Comparison of ENCODE assay signal across 15 cellular contexts in genomic region chr2:105518897-105519296, GRCh38.
A peak's percentile ranks its signal among the peaks of the same experiment; 100 is the strongest.
DNase-seq lines count a peak whose midpoint lies in the region; ATAC-seq and TF ChIP-seq lines count a peak whose summit lies in the region.
"Had no signal": no experiment of that assay in that cellular context is flagged by ENCODE, and none has a peak within 500 bp of the region (broad histone marks: within the 10 kb centered on the region; RNA-seq: fewer than 3 reads in every experiment).

No MANE protein-coding gene starts in this region.

- H3K4me1 ChIP-seq in heart right ventricle (peaks cover 3 to 66% (median 41%) of the 10 kb centered on the region in 9 donors), esophagus squamous epithelium (peaks cover 7 to 40% (median 12%) of the 10 kb centered on the region in 3 donors)

- in situ Hi-C loops in SK-MEL-5 (cut with HindIII; ENCODE audit: low pct_unique_long_range_greater_than_20kb, low sequenced_read_pairs), result no loop called here

- H3K4me1 Mint-ChIP-seq in activated T-helper 17 cell treated with anti-CD3 and anti-CD28 coated beads, Interleukin-2, amount 50 U/mL, for 72 hours, result no peaks in the 10 kb centered on the region

- intact Hi-C loops in heart right ventricle (cut with DNase I), result loop anchor here in 6 of 10 donors (2.0 to 5.0 kb wide), 4 partner anchors 82 to 147 kb away; no protein-coding TSS in a partner anchor
- intact Hi-C loops in cardiac septum (cut with DNase I), result loop anchor here (2.0 kb wide), 1 partner anchor 150 kb away; no protein-coding TSS in a partner anchor
- intact Hi-C loops in left ventricle myocardium superior (cut with micrococcal nuclease), result no loop called here
- intact Hi-C loops in esophagus squamous epithelium (cut with DNase I), result loop anchor here (5.0 kb wide), 1 partner anchor 152 kb away; no protein-coding TSS in a partner anchor

- H3K9me3 ChIP-seq in heart right ventricle (no peaks in the 10 kb centered on the region), esophagus squamous epithelium (no peaks in the 10 kb centered on the region)

- DNase-seq in heart right ventricle (no peak), cardiac septum (ENCODE audit: low spot score) (no peak), SK-MEL-5 (ENCODE audit: low read depth, low spot score) (peak; percentile 13), left ventricle myocardium superior (no peak), NCI-H1092 treated with DMSO at 0.1 percent for 48 hours (lab: John Stamatoyannopoulos, UW) (no peak), esophagus squamous epithelium (lab: John Stamatoyannopoulos, UW) (no peak), NCI-H2227 (lab: John Stamatoyannopoulos, UW; ENCODE audit: unreplicated experiment) (no peak)
- DNase-seq: activated T-cell treated with anti-CD3 and anti-CD28 coated beads for 4 hours; AML-193; central memory CD4-positive, alpha-beta T cell; mammary epithelial cell; NCI-H2227 treated with DMSO at 0.1 percent for 48 hours; T-helper 17 cell had no signal

- TF ChIP-seq CTCF in heart right ventricle (IDR thresholded peaks at IDR 0.05), result peak in 4 of 9 donors; percentile 6 to 23 (median 15)
- no peak for TF ChIP-seq CTCF in esophagus squamous epithelium (IDR thresholded peaks at IDR 0.05)

- H3K27me3 Mint-ChIP-seq in activated T-helper 17 cell treated with anti-CD3 and anti-CD28 coated beads, Interleukin-2, amount 50 U/mL, for 72 hours, result peaks cover 2% of the 10 kb centered on the region

- no peak overlapping the region for H3K4me3 ChIP-seq in heart right ventricle
- no peak overlapping the region for H3K4me3 ChIP-seq in esophagus squamous epithelium

- H3K27ac ChIP-seq in heart right ventricle (peak overlapping the region; percentile 34 to 89 (median 81)), esophagus squamous epithelium (peak overlapping the region in 1 of 4 donors; percentile 59)

- peak in 4 of 8 donors; percentile 1 to 24 (median 16) for ATAC-seq in heart right ventricle
- peak; percentile 3 for ATAC-seq in left ventricle myocardium superior
- ATAC-seq in activated T-helper 17 cell treated with anti-CD3 and anti-CD28 coated beads, Interleukin-2, amount 50 U/mL, for 72 hours (replicated peaks), result no peak
- ATAC-seq: activated naive CD4-positive, alpha-beta T cell treated with anti-CD3 and anti-CD28 coated beads, Interleukin-2, amount 50 U/mL, for 72 hours; T-helper 17 cell had no signal

- no peaks in the 10 kb centered on the region for H3K27me3 ChIP-seq in heart right ventricle
- no peaks in the 10 kb centered on the region for H3K27me3 ChIP-seq in esophagus squamous epithelium

- H3K9me3 Mint-ChIP-seq in activated T-helper 17 cell treated with anti-CD3 and anti-CD28 coated beads, Interleukin-2, amount 50 U/mL, for 72 hours, result no peaks in the 10 kb centered on the region
- H3K9me3 Mint-ChIP-seq: activated naive CD4-positive, alpha-beta T cell treated with anti-CD3 and anti-CD28 coated beads, Interleukin-2, amount 50 U/mL, for 72 hours had no signal

- no peaks in the 10 kb centered on the region for H3K36me3 Mint-ChIP-seq in activated T-helper 17 cell treated with anti-CD3 and anti-CD28 coated beads, Interleukin-2, amount 50 U/mL, for 72 hours (ENCODE audit: low read depth)
- H3K36me3 Mint-ChIP-seq: activated naive CD4-positive, alpha-beta T cell treated with anti-CD3 and anti-CD28 coated beads, Interleukin-2, amount 50 U/mL, for 72 hours had no signal

- WGBS in heart right ventricle, 2 donors, result 72 to 79% methylated on average over 6 of the region's 6 CpGs
- 88 to 94% methylated on average over 6 of the region's 6 CpGs for WGBS in esophagus squamous epithelium, 2 donors

- TF ChIP-seq POLR2A in esophagus squamous epithelium (IDR thresholded peaks at IDR 0.05), result no peak

- H3K36me3 ChIP-seq in heart right ventricle, result no peaks in the 10 kb centered on the region
- no peaks in the 10 kb centered on the region for H3K36me3 ChIP-seq in esophagus squamous epithelium

- H3K4me3 Mint-ChIP-seq in activated T-helper 17 cell treated with anti-CD3 and anti-CD28 coated beads, Interleukin-2, amount 50 U/mL, for 72 hours, result no peak overlapping the region
- H3K4me3 Mint-ChIP-seq: T-helper 17 cell had no signal

- H3K27ac Mint-ChIP-seq in activated T-helper 17 cell treated with anti-CD3 and anti-CD28 coated beads, Interleukin-2, amount 50 U/mL, for 72 hours, result no peak overlapping the region
- H3K27ac Mint-ChIP-seq: activated naive CD4-positive, alpha-beta T cell treated with anti-CD3 and anti-CD28 coated beads, Interleukin-2, amount 50 U/mL, for 72 hours; T-helper 17 cell had no signal
